ENCODE assay signal across 13 cellular contexts in the genomic region with DNA sequence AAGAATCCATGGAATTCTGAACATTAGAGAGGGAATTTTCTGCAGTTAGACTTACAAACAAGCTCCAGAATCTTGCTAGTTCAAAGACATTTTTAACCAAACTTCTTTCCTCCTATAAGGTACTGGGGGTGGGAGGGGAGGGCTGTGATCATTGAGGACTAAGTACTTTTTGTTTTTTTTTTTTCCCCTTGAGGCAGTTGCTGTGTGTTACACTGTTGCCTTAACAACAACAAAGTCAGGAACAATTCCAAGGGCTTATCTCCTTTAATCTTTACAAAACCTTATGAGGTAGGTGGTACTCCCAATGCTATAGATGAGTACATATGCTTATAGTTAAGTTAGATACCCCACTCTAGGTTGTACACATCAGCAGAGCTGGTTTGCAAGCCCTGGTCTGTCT.
DNase-seq lines count a peak whose midpoint lies in the region; FAIRE-seq and TF ChIP-seq lines count a peak whose summit lies in the region.
"Had no signal": no experiment of that assay in that cellular context is flagged by ENCODE, and none has a peak within 500 bp of the region (broad histone marks: within the 10 kb centered on the region; RNA-seq: fewer than 3 reads in every experiment).

No MANE protein-coding gene starts in this region.

- H4K20me1 ChIP-seq in mammary epithelial cell (ENCODE audit: insufficient read depth, low read length) = no peaks in the 10 kb centered on the region

- intact Hi-C loops in breast epithelium (cut with DNase I; ENCODE audit: low total_unique reads) (no loop called here), mammary epithelial cell (cut with micrococcal nuclease) (no loop called here), thyroid gland (cut with DNase I) (no loop called here)

- no peaks in the 10 kb centered on the region for H3K9me3 ChIP-seq in breast epithelium
- no peaks in the 10 kb centered on the region for H3K9me3 ChIP-seq in mammary epithelial cell (replicated peaks; ENCODE audit: insufficient read depth, low read length)
- no peaks in the 10 kb centered on the region for H3K9me3 ChIP-seq in thyroid gland
- H3K9me3 ChIP-seq: adrenal gland, testis had no signal

- H3K4me2 ChIP-seq in mammary epithelial cell (ENCODE audit: insufficient read depth, low read depth, low read length) = no peak overlapping the region

- no peak overlapping the region for H3K9ac ChIP-seq in mammary epithelial cell (ENCODE audit: insufficient read depth, low read length)

- DNase-seq in breast epithelium (ENCODE audit: low spot score in 2 of 2) (no peak), mammary epithelial cell (no peak), amniotic epithelial cell (ENCODE audit: low read depth) (peak; percentile 39), thyroid gland (no peak), kidney tubule cell (ENCODE audit: low spot score) (no peak), urothelium cell line (ENCODE audit: low spot score) (no peak), T-helper 9 cell (no peak)
- DNase-seq: cortex of kidney; stimulated activated CD4-positive, alpha-beta T cell treated with anti-CD3 and anti-CD28 coated beads, Interleukin-1b, Interleukin-23, amount 100 ng/mL, for 48 hours; testis had no signal

- H3K27me3 ChIP-seq in breast epithelium = no peaks in the 10 kb centered on the region
- H3K27me3 ChIP-seq in mammary epithelial cell (ENCODE audit: insufficient read depth, low read length) = no peaks in the 10 kb centered on the region
- no peaks in the 10 kb centered on the region for H3K27me3 ChIP-seq in layer of hippocampus (ENCODE audit: control insufficient read depth, insufficient read depth, low read length)
- H3K27me3 ChIP-seq in thyroid gland = no peaks in the 10 kb centered on the region
- H3K27me3 ChIP-seq: adrenal gland, testis had no signal

- CTCF ChIA-PET in mammary epithelial cell (lab: Charles Lee; ENCODE audit: low non-redundant PET) = no interaction called here

- no peak for FAIRE-seq in urothelium cell line (lab: Jason Lieb, UNC)

- H2AFZ ChIP-seq in mammary epithelial cell (ENCODE audit: low read depth, low read length) = no peak overlapping the region

- dilution Hi-C loops in mammary epithelial cell (cut with HindIII; ENCODE audit: low sequenced_read_pairs) = no loop called here

- H3K4me3 ChIP-seq in breast epithelium (no peak overlapping the region), mammary epithelial cell (replicated peaks in 1 of 3; ENCODE audit: insufficient read depth in 1 of 3, low read depth in 2 of 3, low read length in 3 of 3) (no peak overlapping the region), thyroid gland (replicated peaks in 1 of 3) (no peak overlapping the region)
- H3K4me3 ChIP-seq: adrenal gland, testis had no signal

- H3K27ac ChIP-seq in breast epithelium = peak overlapping the region; percentile 22 to 32
- no peak overlapping the region for H3K27ac ChIP-seq in mammary epithelial cell (ENCODE audit: insufficient read depth, low read depth, low read length)
- peak overlapping the region; percentile 35 for H3K27ac ChIP-seq in layer of hippocampus (ENCODE audit: low read depth, low read length)
- peak overlapping the region; percentile 27 to 58 (median 32) for H3K27ac ChIP-seq in thyroid gland
- H3K27ac ChIP-seq: epithelial cell of prostate, testis had no signal

- H3K4me1 ChIP-seq in breast epithelium (peaks cover 0 to 8% of the 10 kb centered on the region in 2 donors), mammary epithelial cell (ENCODE audit: insufficient read depth, low read length) (peaks cover 6% of the 10 kb centered on the region), thyroid gland (peaks cover 25 to 36% of the 10 kb centered on the region in 2 donors)

- in situ Hi-C loops in mammary epithelial cell (cut with MboI; ENCODE audit: low sequenced_read_pairs in 2 of 2) = no loop called here

- no peak for TF ChIP-seq CTCF in breast epithelium (IDR thresholded peaks at IDR 0.05)
- TF ChIP-seq CTCF in mammary epithelial cell (conservative IDR thresholded peaks at IDR 0.05 in 1 of 2, IDR thresholded peaks at IDR 0.05 in 1 of 2; ENCODE audit: extremely low read depth in 1 of 2, insufficient read depth in 1 of 2, low read depth in 1 of 2, low read length in 2 of 2) = no peak
- TF ChIP-seq CTCF in thyroid gland (IDR thresholded peaks at IDR 0.05) = no peak

- TF ChIP-seq POLR2A in breast epithelium (IDR thresholded peaks at IDR 0.05) (no peak), thyroid gland (IDR thresholded peaks at IDR 0.05) (no peak)

- H3K79me2 ChIP-seq in mammary epithelial cell (ENCODE audit: insufficient read depth, low read length) = no peaks in the 10 kb centered on the region

- no TSS peak for BruUV-seq in mammary epithelial cell (replicated peaks; lab: Mats Ljungman, UMichigan)

- H3K36me3 ChIP-seq in breast epithelium (no peaks in the 10 kb centered on the region), mammary epithelial cell (ENCODE audit: insufficient read depth, low read length) (no peaks in the 10 kb centered on the region), thyroid gland (no peaks in the 10 kb centered on the region)
- H3K36me3 ChIP-seq: adrenal gland had no signal
